17 cellular contexts compared by ENCODE assay signal in genomic region chr15:26744894-26745293, GRCh38. TPM values are rescaled to one million over a fixed set of nuclear protein-coding genes. Genes with fewer than 3 reads are reported as not detected.
A peak's percentile ranks its signal among the peaks of the same experiment; 100 is the strongest.
DNase-seq lines count a peak whose midpoint lies in the region; ATAC-seq and TF ChIP-seq lines count a peak whose summit lies in the region.
"Had no signal": no experiment of that assay in that cellular context is flagged by ENCODE, and none has a peak within 500 bp of the region (broad histone marks: within the 10 kb centered on the region; RNA-seq: fewer than 3 reads in every experiment).

No MANE protein-coding gene starts in this region.

- H3K9me3 Mint-ChIP-seq in WTC11 (no peaks in the 10 kb centered on the region), endothelial cell (ENCODE audit: unreplicated experiment) (no peaks in the 10 kb centered on the region)

- peaks cover 9% of the 10 kb centered on the region for H3K36me3 Mint-ChIP-seq in WTC11
- H3K36me3 Mint-ChIP-seq in endothelial cell (ENCODE audit: low read depth, unreplicated experiment), result no peaks in the 10 kb centered on the region
- H3K36me3 Mint-ChIP-seq: CD8-positive, alpha-beta T cell had no signal

- TF ChIP-seq EP300 in esophagus muscularis mucosa (IDR thresholded peaks at IDR 0.05), result no peak

- peak; percentile 54 for DNase-seq in ELF-1 (ENCODE audit: low read depth, low spot score)
- DNase-seq in WTC11 (ENCODE audit: low spot score), result no peak
- peak; percentile 74 for DNase-seq in esophagus muscularis mucosa (ENCODE audit: extremely low spot score)
- no peak for DNase-seq in trophoblast cell
- no peak for DNase-seq in activated naive CD4-positive, alpha-beta T cell treated with Interleukin-2 at 50 U/mL for 16 hours
- DNase-seq in activated CD4-positive, alpha-beta T cell treated with anti-CD3 and anti-CD28 coated beads for 1 hour, result no peak
- no peak for DNase-seq in endothelial cell (ENCODE audit: low spot score)
- DNase-seq: 8988T; Calu3; CD8-positive, alpha-beta T cell; DMS79 treated with DMSO at 0.1 percent for 48 hours; EL; HFFc6; IMR-90 had no signal

- ATAC-seq in WTC11, result peak; percentile 79
- ATAC-seq: CD8-positive, alpha-beta T cell; HCT116 had no signal

- H3K9me3 ChIP-seq in esophagus muscularis mucosa, result no peaks in the 10 kb centered on the region
- no peaks in the 10 kb centered on the region for H3K9me3 ChIP-seq in trophoblast cell (ENCODE audit: insufficient read depth, low read depth, low read length)
- H3K9me3 ChIP-seq: BLaER1 treated with 17β-estradiol and CSF1 and Interleukin-3, amounts not matched to agents 10 nM and 100 nM had no signal

- no peak overlapping the region for H2BK5ac ChIP-seq in trophoblast cell (ENCODE audit: low read depth, low read length, poor library complexity)

- CTCF ChIA-PET in WTC11 (lab: Charles Lee), result interaction anchor here (1.4 kb wide), 1 partner anchor 94 kb away, joined by 3 read pairs; no protein-coding TSS in a partner anchor

- H3K36me3 ChIP-seq in esophagus muscularis mucosa (no peaks in the 10 kb centered on the region), trophoblast cell (ENCODE audit: control insufficient read depth in 1 of 2, insufficient read depth in 2 of 2, low read length in 2 of 2) (no peaks in the 10 kb centered on the region)
- H3K36me3 ChIP-seq: BLaER1 treated with 17β-estradiol and CSF1 and Interleukin-3, amounts not matched to agents 10 nM and 100 nM had no signal

- H3K27ac ChIP-seq in esophagus muscularis mucosa (replicated peaks in 1 of 4) (no peak overlapping the region), trophoblast cell (ENCODE audit: low read depth, low read length) (no peak overlapping the region)
- H3K27ac ChIP-seq: BLaER1 treated with 17β-estradiol and CSF1 and Interleukin-3, amounts not matched to agents 10 nM and 100 nM had no signal

- no peak overlapping the region for H4K12ac ChIP-seq in trophoblast cell (ENCODE audit: low read depth, low read length)

- no peak overlapping the region for H3K4ac ChIP-seq in trophoblast cell (ENCODE audit: low read depth, low read length)

- H2BK120ac ChIP-seq in trophoblast cell (ENCODE audit: insufficient read depth, low read length, poor library complexity), result no peak overlapping the region

- TF ChIP-seq POLR2A in esophagus muscularis mucosa (IDR thresholded peaks at IDR 0.05; ENCODE audit: low read depth), result no peak

- TF ChIP-seq CTCF in WTC11 (IDR thresholded peaks at IDR 0.05) (no peak), esophagus muscularis mucosa (IDR thresholded peaks at IDR 0.05) (no peak), endothelial cell (IDR thresholded peaks at IDR 0.05; ENCODE audit: unreplicated experiment) (no peak)

- 68% methylated on average over 7 of the region's 7 CpGs for WGBS in esophagus muscularis mucosa
- no CpG with 5 or more reads among the region's 7 CpGs for WGBS in trophoblast cell (ENCODE audit: extremely low coverage, insufficient coverage, insufficient read length)

- H3K9ac ChIP-seq in trophoblast cell (ENCODE audit: low read length), result no peak overlapping the region
- H3K9ac ChIP-seq: BLaER1 treated with 17β-estradiol and CSF1 and Interleukin-3, amounts not matched to agents 10 nM and 100 nM had no signal

- H4K91ac ChIP-seq in trophoblast cell (ENCODE audit: low read depth, low read length), result no peak overlapping the region

- H3K18ac ChIP-seq in trophoblast cell (ENCODE audit: low read length), result no peak overlapping the region

- no peak overlapping the region for H2AFZ ChIP-seq in trophoblast cell (ENCODE audit: insufficient read depth, low read length, poor library complexity)

- H3K79me1 ChIP-seq in trophoblast cell (ENCODE audit: low read length), result no peaks in the 10 kb centered on the region

- no peak overlapping the region for H2AK5ac ChIP-seq in trophoblast cell (ENCODE audit: low read length)

- H3K23ac ChIP-seq in trophoblast cell (ENCODE audit: low read length), result no peak overlapping the region

- peak overlapping the region; percentile 62 for H3K27ac Mint-ChIP-seq in WTC11
- no peak overlapping the region for H3K27ac Mint-ChIP-seq in endothelial cell (ENCODE audit: unreplicated experiment)
- H3K27ac Mint-ChIP-seq: B cell; CD8-positive, alpha-beta T cell; HFFc6 had no signal

- H3K4me2 ChIP-seq in trophoblast cell (ENCODE audit: low read length), result no peak overlapping the region
- H3K4me2 ChIP-seq: BLaER1 treated with 17β-estradiol and CSF1 and Interleukin-3, amounts not matched to agents 10 nM and 100 nM had no signal

- peaks cover 52% of the 10 kb centered on the region for H3K4me1 Mint-ChIP-seq in WTC11
- peaks cover 5% of the 10 kb centered on the region for H3K4me1 Mint-ChIP-seq in endothelial cell (ENCODE audit: unreplicated experiment)
- H3K4me1 Mint-ChIP-seq: B cell had no signal

- no peak overlapping the region for H4K8ac ChIP-seq in trophoblast cell (ENCODE audit: low read depth, low read length)

- H2BK12ac ChIP-seq in trophoblast cell (ENCODE audit: low read length), result no peak overlapping the region

- no peaks in the 10 kb centered on the region for H3K4me1 ChIP-seq in esophagus muscularis mucosa
- H3K4me1 ChIP-seq in trophoblast cell (ENCODE audit: control insufficient read depth in 1 of 2, insufficient read depth in 2 of 2, low read length in 2 of 2), result no peaks in the 10 kb centered on the region
- H3K4me1 ChIP-seq: BLaER1 treated with 17β-estradiol and CSF1 and Interleukin-3, amounts not matched to agents 10 nM and 100 nM had no signal

- H3K4me3 Mint-ChIP-seq in WTC11, result no peak overlapping the region
- H3K4me3 Mint-ChIP-seq in endothelial cell (ENCODE audit: unreplicated experiment), result no peak overlapping the region
- H3K4me3 Mint-ChIP-seq: B cell; CD8-positive, alpha-beta T cell; HFFc6 had no signal

- no peak overlapping the region for H3K4me3 ChIP-seq in esophagus muscularis mucosa
- H3K4me3 ChIP-seq in trophoblast cell (ENCODE audit: low read depth, low read length), result peak overlapping the region; percentile 35
- H3K4me3 ChIP-seq: BLaER1 treated with 17β-estradiol and CSF1 and Interleukin-3, amounts not matched to agents 10 nM and 100 nM had no signal

- H3K79me2 ChIP-seq in trophoblast cell (ENCODE audit: control insufficient read depth, insufficient read depth, low read length, poor library complexity), result no peaks in the 10 kb centered on the region

- H3K27me3 Mint-ChIP-seq in WTC11 (ENCODE audit: low read depth) (no peaks in the 10 kb centered on the region), endothelial cell (ENCODE audit: unreplicated experiment) (no peaks in the 10 kb centered on the region)
- H3K27me3 Mint-ChIP-seq: B cell had no signal

- POLR2A ChIA-PET in WTC11 (lab: Charles Lee), result no interaction called here

- intact Hi-C loops in esophagus muscularis mucosa (cut with DNase I), result no loop called here

- H3K14ac ChIP-seq in trophoblast cell (ENCODE audit: low read length), result no peak overlapping the region

- H3K27me3 ChIP-seq in esophagus muscularis mucosa (no peaks in the 10 kb centered on the region), trophoblast cell (ENCODE audit: insufficient read depth, low read length) (no peaks in the 10 kb centered on the region)
- H3K27me3 ChIP-seq: BLaER1 treated with 17β-estradiol and CSF1 and Interleukin-3, amounts not matched to agents 10 nM and 100 nM had no signal

TF ChIP-seq in WTC11, 78 proteins besides CTCF, POLR2A, EP300 and RAD21 (continues in another document):
- no peak for TF ChIP-seq FOXP1 (CRISPR knock-in tag; IDR thresholded peaks at IDR 0.05; ENCODE audit: borderline replicate concordance)
- TF ChIP-seq ZNF138 (CRISPR knock-in tag; conservative IDR thresholded peaks at IDR 0.05), result no peak
- no peak for TF ChIP-seq E2F1 (CRISPR knock-in tag; IDR thresholded peaks at IDR 0.05)
- no peak for TF ChIP-seq FOXK1 (CRISPR knock-in tag; IDR thresholded peaks at IDR 0.05)
- no peak for TF ChIP-seq ZNF281 (CRISPR knock-in tag; IDR thresholded peaks at IDR 0.05)
- TF ChIP-seq ZNF121 (CRISPR knock-in tag; IDR thresholded peaks at IDR 0.05), result no peak
- TF ChIP-seq ZNF219 (CRISPR knock-in tag; IDR thresholded peaks at IDR 0.05; ENCODE audit: borderline replicate concordance), result no peak
- TF ChIP-seq TCF7 (CRISPR knock-in tag; IDR thresholded peaks at IDR 0.05; ENCODE audit: low read depth), result no peak
- no peak for TF ChIP-seq ATF3 (CRISPR knock-in tag; conservative IDR thresholded peaks at IDR 0.05)

RNA-seq across cellular contexts. Expression of gene GABRB3, which starts 28.0 kb away (rescaled TPM):
- 168 to 203 TPM (median 172 TPM) in 3 replicates for total RNA-seq in WTC11 (2021)
- 1 to 10 TPM; 3.0 to 7.9 (median 4.2) TPM for total RNA-seq in esophagus muscularis mucosa
- 6.6 and 6.9 TPM in 2 replicates for polyA plus RNA-seq in trophoblast cell (2013)
- 4.4 TPM for total RNA-seq in endothelial cell (ENCODE audit: unreplicated experiment)
- total RNA-seq: B cell, Calu3 had no signal

Comparison
In these comparisons a context has a peak if more than half of its experiments do, and no peak if none do; other contexts are left out.
1. DNase-seq: peak in ELF-1 (single experiment) and esophagus muscularis mucosa (single experiment); none in WTC11 (single experiment), trophoblast cell (0 of 2), activated naive CD4-positive, alpha-beta T cell treated with Interleukin-2 at 50 U/mL for 16 hours (single experiment), activated CD4-positive, alpha-beta T cell treated with anti-CD3 and anti-CD28 coated beads for 1 hour (single experiment) and endothelial cell (single experiment).
2. RNA of gene GABRB3, which starts 28.0 kb away (total RNA-seq): 168 to 203 TPM in WTC11; 4.4 TPM in endothelial cell (single experiment) and 3.0 to 7.9 TPM in esophagus muscularis mucosa; every median in the first group is over 10 times any median in the second.